Comparison of ENCODE assay signal across 16 cellular contexts in the genomic region with DNA sequence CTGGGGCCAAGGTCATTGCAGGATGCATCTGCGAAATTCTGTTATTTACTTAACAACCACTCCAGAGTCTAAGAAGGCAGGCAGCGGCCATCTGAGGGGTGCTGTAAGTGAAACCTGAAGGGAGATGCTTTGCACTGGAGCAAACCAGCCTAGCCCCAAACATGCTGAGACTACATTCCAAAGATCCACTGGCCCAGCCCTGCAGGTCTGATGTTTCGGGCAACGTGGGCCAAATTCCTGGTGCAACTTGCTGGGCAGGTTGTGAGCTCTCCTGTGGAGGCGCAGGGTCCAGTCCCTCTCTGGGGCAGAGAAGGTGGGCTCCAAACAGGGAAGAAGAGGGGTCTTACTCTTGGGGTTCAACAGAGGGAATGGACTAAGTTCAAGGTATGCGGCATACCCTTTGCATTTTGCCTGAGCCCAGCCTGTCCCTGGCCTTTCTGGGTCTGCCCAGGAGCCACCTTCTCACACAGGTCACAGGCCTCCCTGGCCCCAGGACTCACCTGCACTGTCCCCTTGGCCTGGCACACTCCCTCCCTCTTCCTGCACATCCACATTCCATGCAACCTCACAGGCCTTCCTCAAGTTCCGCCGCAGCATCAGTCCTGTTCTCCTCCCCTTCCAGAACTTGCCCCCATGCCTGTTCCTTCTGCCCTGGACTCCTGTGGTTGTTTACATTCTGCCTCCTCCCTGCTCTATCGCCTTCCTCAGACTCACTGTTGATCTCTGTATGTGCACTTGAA. TPM values are rescaled to one million over a fixed set of nuclear protein-coding genes. Genes with fewer than 3 reads are reported as not detected.
DNase-seq lines count a peak whose midpoint lies in the region; ATAC-seq and TF ChIP-seq lines count a peak whose summit lies in the region.
"Had no signal": no experiment of that assay in that cellular context is flagged by ENCODE, and none has a peak within 500 bp of the region (broad histone marks: within the 10 kb centered on the region; RNA-seq: fewer than 3 reads in every experiment).

No MANE protein-coding gene starts in this region.

- ATAC-seq in T-cell (replicated peaks in 1 of 4): no peak
- ATAC-seq: A549, HCT116, PC-3 had no signal

- H3K27me3 Mint-ChIP-seq in MCF 10A (ENCODE audit: insufficient read depth, unreplicated experiment) (peaks cover 41% of the 10 kb centered on the region), T-cell (peaks cover 0 to 5% of the 10 kb centered on the region in 2 donors)

- no peaks in the 10 kb centered on the region for H3K36me3 ChIP-seq in breast epithelium
- no peaks in the 10 kb centered on the region for H3K36me3 ChIP-seq in thyroid gland

- no peak overlapping the region for H3K4me3 ChIP-seq in breast epithelium
- H3K4me3 ChIP-seq in thyroid gland (replicated peaks in 1 of 3): no peak overlapping the region
- H3K4me3 ChIP-seq: A549 had no signal

- TF ChIP-seq CTCF in breast epithelium (IDR thresholded peaks at IDR 0.05) (no peak), MCF 10A (IDR thresholded peaks at IDR 0.05; ENCODE audit: unreplicated experiment) (no peak), thyroid gland (IDR thresholded peaks at IDR 0.05) (no peak)

- H3K9me3 Mint-ChIP-seq in MCF 10A (ENCODE audit: unreplicated experiment) (no peaks in the 10 kb centered on the region), T-cell (no peaks in the 10 kb centered on the region)

- intact Hi-C loops in breast epithelium (cut with DNase I; ENCODE audit: low total_unique reads) (no loop called here), MCF 10A (cut with micrococcal nuclease) (no loop called here), thyroid gland (cut with DNase I) (loop anchor here (5.0 kb wide), 1 partner anchor 97 kb away; no protein-coding TSS in a partner anchor)

- H3K9me3 ChIP-seq in breast epithelium (no peaks in the 10 kb centered on the region), thyroid gland (no peaks in the 10 kb centered on the region)
- H3K9me3 ChIP-seq: A549 had no signal

- BruUV-seq in MCF 10A (replicated peaks; lab: Mats Ljungman, UMichigan): no TSS peak

- H3K4me1 ChIP-seq in breast epithelium (peaks cover 0 to 1% of the 10 kb centered on the region in 2 donors), thyroid gland (peaks cover 23 to 50% of the 10 kb centered on the region in 2 donors)
- H3K4me1 ChIP-seq: A549 had no signal

- H3K36me3 Mint-ChIP-seq in MCF 10A (ENCODE audit: insufficient read depth, unreplicated experiment) (peaks cover 6% of the 10 kb centered on the region), T-cell (no peaks in the 10 kb centered on the region)

- POLR2A ChIA-PET in MCF 10A (lab: Yijun Ruan, JAX) (no interaction called here), T-cell (lab: Charles Lee) (no interaction called here)

- DNase-seq in breast epithelium (ENCODE audit: low spot score in 2 of 2) (peak in 1 of 2 donors; percentile 55), MCF 10A (ENCODE audit: unreplicated experiment) (no peak), T-cell (no peak), thyroid gland (peak; percentile 87 to 92), NCI-H2171 (lab: John Stamatoyannopoulos, UW) (no peak), occipital lobe (lab: John Stamatoyannopoulos, UW) (no peak)
- DNase-seq in activated CD4-positive, alpha-beta T cell treated with anti-CD3 and anti-CD28 coated beads, Interleukin-2, amount 50 U/mL, for 4 hours: no peak
- DNase-seq: COR-L47, KBM-7, NCI-H1092, NCI-H446, PC-3 had no signal

- H3K27ac Mint-ChIP-seq in MCF 10A (ENCODE audit: low read depth, unreplicated experiment) (no peak overlapping the region), T-cell (peak overlapping the region; percentile 34 to 67)

- CTCF ChIA-PET in MCF 10A (lab: Yijun Ruan, JAX) (interaction anchor here (1.0 to 4.7 kb wide), 4 partner anchors 17 to 147 kb away, joined by 3 to 86 read pairs (median 6); no protein-coding TSS in a partner anchor), T-cell (lab: Charles Lee) (interaction anchor here in 1 of 2 donors (1.0 to 4.1 kb wide), 2 partner anchors 59 to 94 kb away, joined by 3 to 32 read pairs; no protein-coding TSS in a partner anchor)

- H3K4me1 Mint-ChIP-seq in MCF 10A (ENCODE audit: insufficient read depth, unreplicated experiment) (peaks cover 8% of the 10 kb centered on the region), T-cell (peaks cover 34 to 44% (median 44%) of the 10 kb centered on the region in 3 donors)

- 60 to 67% methylated on average over 8 to 9 of the region's 9 CpGs for WGBS in thyroid gland, 2 donors

- peak overlapping the region; percentile 32 to 48 for H3K27ac ChIP-seq in breast epithelium
- peak overlapping the region; percentile 96 for H3K27ac ChIP-seq in layer of hippocampus (ENCODE audit: low read depth, low read length)
- peak overlapping the region; percentile 89 to 98 (median 92) for H3K27ac ChIP-seq in thyroid gland
- H3K27ac ChIP-seq: A549, C4-2B had no signal

- H3K27me3 ChIP-seq in breast epithelium (peaks cover 0 to 33% of the 10 kb centered on the region in 2 donors), layer of hippocampus (ENCODE audit: control insufficient read depth, insufficient read depth, low read length) (no peaks in the 10 kb centered on the region), thyroid gland (no peaks in the 10 kb centered on the region)

- H3K4me3 Mint-ChIP-seq in MCF 10A (ENCODE audit: unreplicated experiment) (no peak overlapping the region), T-cell (no peak overlapping the region)

- TF ChIP-seq POLR2A in breast epithelium (IDR thresholded peaks at IDR 0.05) (no peak), thyroid gland (IDR thresholded peaks at IDR 0.05) (peak in 1 of 2 donors; percentile 23)

RNA-seq across cellular contexts. Expression of a gene that starts 5.1 kb away (rescaled TPM):
- total RNA-seq in breast epithelium (1 to 10 TPM in 1 of 3 donors, under 1 TPM in 1, not detected in 1; 0.32 to 2.3 TPM), MCF 10A (2022) (not detected in 2 replicates), T-cell (100 to 1,000 TPM; 129 to 179 (median 150) TPM), thyroid gland (10 to 100 TPM in 3 of 4 donors, 1 to 10 TPM in 1; 5.6 to 19.3 (median 13.3) TPM), occipital lobe (not detected)

Comparison
In these comparisons a context has a peak if more than half of its experiments do, and no peak if none do; other contexts are left out.
1. DNase-seq: peak in thyroid gland (2 of 2); none in MCF 10A (single experiment), T-cell (0 of 34), NCI-H2171 (single experiment), occipital lobe (single experiment) and activated CD4-positive, alpha-beta T cell treated with anti-CD3 and anti-CD28 coated beads, Interleukin-2, amount 50 U/mL, for 4 hours (0 of 2).
2. H3K27ac ChIP-seq: peak in every context shown above with its lines; median percentile 96 in layer of hippocampus; 92 in thyroid gland; 40 in breast epithelium.
3. RNA of a gene that starts 5.1 kb away (total RNA-seq): 129 to 179 TPM in T-cell; 5.6 to 19.3 TPM in thyroid gland, 0.32 to 2.3 TPM in breast epithelium, not detected in occipital lobe (single experiment) and not detected in MCF 10A; every median in the first group is over 4 times any median in the second.